Comparison of ENCODE assay signal across 8 cellular contexts in the genomic region with DNA sequence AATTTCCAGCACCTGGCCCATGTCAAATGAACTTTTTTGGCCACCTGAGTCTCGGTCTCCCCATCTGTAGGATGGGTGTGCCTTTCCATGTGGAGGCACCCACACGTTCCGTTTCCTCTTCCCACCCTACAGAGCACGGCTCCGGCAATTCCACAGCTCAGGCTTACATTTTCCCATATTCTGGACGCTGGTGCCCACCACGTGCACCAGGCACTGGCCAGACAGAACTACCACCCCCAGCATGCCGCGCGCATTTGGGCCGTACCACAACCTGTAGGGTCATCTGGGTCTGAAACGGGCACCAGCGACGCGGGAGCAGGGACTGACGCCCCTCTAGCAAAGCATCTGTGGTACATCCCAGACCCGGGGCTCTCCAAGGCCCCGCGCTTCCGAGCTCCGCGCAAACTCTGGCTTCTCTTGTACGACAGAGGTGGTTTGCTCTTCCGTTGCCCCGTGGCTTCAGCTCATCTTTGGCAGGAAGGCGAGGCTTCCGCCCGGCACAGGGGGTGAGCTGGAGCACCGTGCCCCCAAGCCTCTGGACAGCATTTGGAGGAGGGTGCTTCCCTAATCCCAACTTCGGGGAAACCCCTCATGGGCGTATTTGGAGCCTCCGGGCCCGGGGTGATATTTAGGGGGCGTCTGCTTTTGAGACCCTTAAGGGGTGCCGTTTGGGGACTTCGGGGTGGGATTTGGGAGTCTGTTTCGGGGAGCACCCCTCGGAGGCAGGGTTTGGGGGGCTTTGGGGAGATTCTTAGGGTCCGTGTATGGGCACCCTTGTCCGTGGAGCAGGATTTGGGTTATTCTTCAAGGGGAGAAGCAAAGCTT. TPM values are rescaled to one million over a fixed set of nuclear protein-coding genes. Genes with fewer than 3 reads are reported as not detected.
A peak's percentile ranks its signal among the peaks of the same experiment; 100 is the strongest.
DNase-seq lines count a peak whose midpoint lies in the region; ATAC-seq and TF ChIP-seq lines count a peak whose summit lies in the region.

No MANE protein-coding gene starts in this region.

- H3K27me3 Mint-ChIP-seq in activated naive CD8-positive, alpha-beta T cell: no peaks in the 10 kb centered on the region

- no peaks in the 10 kb centered on the region for H3K9me3 ChIP-seq in parathyroid adenoma (ENCODE audit: control insufficient read depth, low read length)
- H3K9me3 ChIP-seq in tibial nerve: no peaks in the 10 kb centered on the region

- H3K27ac ChIP-seq in parathyroid adenoma (peak overlapping the region; percentile 11), tibial nerve (peak overlapping the region in 3 of 4 donors; percentile 19 to 77 (median 70))

- peaks cover 2% of the 10 kb centered on the region for H3K4me1 ChIP-seq in parathyroid adenoma
- H3K4me1 ChIP-seq in tibial nerve: peaks cover 0 to 32% (median 8%) of the 10 kb centered on the region in 4 donors

- peak overlapping the region; percentile 88 for H2AFZ ChIP-seq in parathyroid adenoma

- H3K36me3 ChIP-seq in parathyroid adenoma (ENCODE audit: control insufficient read depth, insufficient read depth, low read length): no peaks in the 10 kb centered on the region
- H3K36me3 ChIP-seq in tibial nerve: peaks cover 0 to 17% (median 0%) of the 10 kb centered on the region in 3 donors

- peaks cover 34% of the 10 kb centered on the region for H3K4me1 Mint-ChIP-seq in activated naive CD8-positive, alpha-beta T cell (ENCODE audit: low read depth)

- peak overlapping the region; percentile 93 for H3K4me3 Mint-ChIP-seq in activated naive CD8-positive, alpha-beta T cell

- peak in 1 of 2 donors; percentile 36 for TF ChIP-seq POLR2A in tibial nerve (IDR thresholded peaks at IDR 0.05)

- WGBS in tibial nerve, 2 donors: 4 to 34% methylated on average over 10 to 40 of the region's 40 CpGs

- H3K4me3 ChIP-seq in GM08714 (ENCODE audit: low read length): peak overlapping the region; percentile 71
- H3K4me3 ChIP-seq in parathyroid adenoma (ENCODE audit: low read depth, low read length): peak overlapping the region; percentile 59
- H3K4me3 ChIP-seq in tibial nerve: peak overlapping the region; percentile 33 to 61 (median 48)

- H3K27me3 ChIP-seq in parathyroid adenoma (ENCODE audit: control insufficient read depth, insufficient read depth, low read length): no peaks in the 10 kb centered on the region
- H3K27me3 ChIP-seq in tibial nerve: peaks cover 0 to 12% of the 10 kb centered on the region in 2 donors

- peak; percentile 68 for ATAC-seq in HG02588 (IDR thresholded peaks at IDR 0.05; ENCODE audit: unreplicated experiment)
- peak; percentile 87 for ATAC-seq in Right ventricle myocardium superior (ENCODE audit: poor library complexity)

- peak overlapping the region; percentile 96 for H3K27ac Mint-ChIP-seq in activated naive CD8-positive, alpha-beta T cell

- H3K4me2 ChIP-seq in parathyroid adenoma (ENCODE audit: low read length): peak overlapping the region; percentile 80

- TF ChIP-seq EP300 in tibial nerve (IDR thresholded peaks at IDR 0.05): peak in 1 of 2 donors; percentile 71

- no peaks in the 10 kb centered on the region for H3K9me3 Mint-ChIP-seq in activated naive CD8-positive, alpha-beta T cell (ENCODE audit: low read depth)

- peaks cover 11% of the 10 kb centered on the region for H3K79me2 ChIP-seq in parathyroid adenoma

- intact Hi-C loops in Right ventricle myocardium superior (cut with DNase I): loop anchor here (5.0 to 10.0 kb wide), 2 partner anchors 194 to 332 kb away; no protein-coding TSS in a partner anchor

- DNase-seq in NCI-H1105 treated with DMSO at 0.1 percent for 48 hours (lab: John Stamatoyannopoulos, UW): peak; percentile 89
- DNase-seq in SKM-1 (lab: John Stamatoyannopoulos, UW; ENCODE audit: unreplicated experiment): peak; percentile 48
- peak; percentile 89 for DNase-seq in Right ventricle myocardium superior
- peak; percentile 62 to 70 for DNase-seq in tibial nerve (ENCODE audit: low spot score in 2 of 2)

- TF ChIP-seq CTCF in parathyroid adenoma (IDR thresholded peaks at IDR 0.05) (no peak), tibial nerve (IDR thresholded peaks at IDR 0.05) (peak in 1 of 5 experiments; percentile 10)

- no peak overlapping the region for H3K9ac ChIP-seq in parathyroid adenoma

- no peaks in the 10 kb centered on the region for H3K36me3 Mint-ChIP-seq in activated naive CD8-positive, alpha-beta T cell

RNA-seq across cellular contexts. Expression of gene UBA1, which starts 3.0 kb away (rescaled TPM):
- total RNA-seq in Right ventricle myocardium superior: 89.8 TPM
- 100 to 1,000 TPM; 124 to 168 (median 144) TPM for total RNA-seq in tibial nerve

RNA-seq across cellular contexts. Expression of gene CDK16, which starts 27.8 kb away (rescaled TPM):
- total RNA-seq in Right ventricle myocardium superior: 128 TPM
- total RNA-seq in tibial nerve: 10 to 100 TPM; 64.9 to 94.2 (median 84.5) TPM

RNA-seq across cellular contexts. Expression of gene USP11, which starts 42.2 kb away (rescaled TPM):
- total RNA-seq in Right ventricle myocardium superior (31.7 TPM), tibial nerve (10 to 100 TPM; 54.6 to 85.8 (median 63.9) TPM)

RNA-seq across cellular contexts. Expression of gene RBM10, which starts 45.6 kb away (rescaled TPM):
- total RNA-seq in Right ventricle myocardium superior: 27.4 TPM
- total RNA-seq in tibial nerve: 10 to 100 TPM; 27.3 to 46.2 (median 33.7) TPM

RNA-seq across cellular contexts. Expression of gene NDUFB11, which starts 46.2 kb away (rescaled TPM):
- total RNA-seq in Right ventricle myocardium superior (196 TPM), tibial nerve (10 to 100 TPM; 45.4 to 78.1 (median 60.5) TPM)

Comparison
In these comparisons a context has a peak if more than half of its experiments do, and no peak if none do; other contexts are left out.
1. Peak in every context shown above with its lines: DNase-seq, ATAC-seq, H3K4me3 ChIP-seq and H3K27ac ChIP-seq.